ENCODE assay signal across 10 cellular contexts in the genomic region with DNA sequence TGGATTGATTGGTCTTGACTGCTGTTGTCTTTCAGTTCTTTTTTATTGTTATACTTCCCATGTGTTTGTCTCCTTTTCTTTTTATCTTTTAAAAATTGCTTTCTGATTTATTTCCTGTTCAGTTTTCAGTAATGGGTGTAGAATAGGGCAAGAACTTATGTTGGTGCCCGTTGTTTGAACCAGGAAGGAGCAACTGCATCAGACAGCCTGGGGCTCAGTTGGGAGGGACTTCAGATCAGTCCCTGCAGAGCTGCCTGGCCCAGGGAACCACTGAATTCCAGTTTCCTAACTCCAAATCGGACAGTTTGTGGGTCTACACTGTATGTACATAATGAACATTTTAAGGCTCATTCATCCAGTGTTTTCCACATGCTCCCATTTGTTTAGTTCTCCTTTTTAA.
DNase-seq lines count a peak whose midpoint lies in the region; ATAC-seq and TF ChIP-seq lines count a peak whose summit lies in the region.
"Had no signal": no experiment of that assay in that cellular context is flagged by ENCODE, and none has a peak within 500 bp of the region (broad histone marks: within the 10 kb centered on the region; RNA-seq: fewer than 3 reads in every experiment).

No MANE protein-coding gene starts in this region.

- H3K27ac Mint-ChIP-seq in natural killer cell treated with Interleukin-12 subunit alpha and Interleukin-12 subunit beta and Interleukin-15 and Interleukin-18, amount 100 ng/mL, for 72 hours = peak overlapping the region; percentile 78 to 82
- H3K27ac Mint-ChIP-seq in nephron progenitor cell = no peak overlapping the region
- H3K27ac Mint-ChIP-seq: dendritic cell treated with granulocyte-macrophage colony-stimulating factor and Interleukin-4, amounts not matched to agents 40 ng/mL and 50 ng/mL, for 4 days had no signal

- peak overlapping the region; percentile 71 for H3K4me3 Mint-ChIP-seq in natural killer cell treated with Interleukin-12 subunit alpha and Interleukin-12 subunit beta and Interleukin-15 and Interleukin-18, amount 100 ng/mL, for 72 hours
- H3K4me3 Mint-ChIP-seq in nephron progenitor cell = no peak overlapping the region
- H3K4me3 Mint-ChIP-seq: dendritic cell treated with granulocyte-macrophage colony-stimulating factor and Interleukin-4, amounts not matched to agents 40 ng/mL and 50 ng/mL, for 4 days had no signal

- H3K4me1 Mint-ChIP-seq in natural killer cell treated with Interleukin-12 subunit alpha and Interleukin-12 subunit beta and Interleukin-15 and Interleukin-18, amount 100 ng/mL, for 72 hours (ENCODE audit: low read depth in 2 of 2) = peaks cover 65 to 80% of the 10 kb centered on the region in 2 donors
- H3K4me1 Mint-ChIP-seq in nephron progenitor cell = peaks cover 30% of the 10 kb centered on the region

- DNase-seq in SIG-M5 treated with dmso at 0.1 percent for 504 hours (lab: John Stamatoyannopoulos, UW; ENCODE audit: unreplicated experiment) (peak; percentile 42), SIG-M5 (lab: John Stamatoyannopoulos, UW) (no peak), RPMI7951 (ENCODE audit: low read depth) (peak; percentile 58), NCI-H1436 (lab: John Stamatoyannopoulos, UW) (no peak), putamen (ENCODE audit: low spot score) (no peak), nephron progenitor cell (no peak)
- DNase-seq in central memory CD4-positive, alpha-beta T cell = peak; percentile 37
- DNase-seq in natural killer cell treated with Interleukin-12 subunit alpha and Interleukin-12 subunit beta and Interleukin-15 and Interleukin-18, amount 100 ng/mL, for 72 hours (ENCODE audit: low spot score) = no peak
- DNase-seq: NCI-H510A had no signal

- H3K27me3 Mint-ChIP-seq in natural killer cell treated with Interleukin-12 subunit alpha and Interleukin-12 subunit beta and Interleukin-15 and Interleukin-18, amount 100 ng/mL, for 72 hours = no peaks in the 10 kb centered on the region
- H3K27me3 Mint-ChIP-seq in nephron progenitor cell (ENCODE audit: low read depth, poor library complexity) = no peaks in the 10 kb centered on the region
- H3K27me3 Mint-ChIP-seq: dendritic cell treated with granulocyte-macrophage colony-stimulating factor and Interleukin-4, amounts not matched to agents 40 ng/mL and 50 ng/mL, for 4 days had no signal

- H3K9me3 Mint-ChIP-seq in natural killer cell treated with Interleukin-12 subunit alpha and Interleukin-12 subunit beta and Interleukin-15 and Interleukin-18, amount 100 ng/mL, for 72 hours = no peaks in the 10 kb centered on the region
- no peaks in the 10 kb centered on the region for H3K9me3 Mint-ChIP-seq in nephron progenitor cell
- H3K9me3 Mint-ChIP-seq: dendritic cell treated with granulocyte-macrophage colony-stimulating factor and Interleukin-4, amounts not matched to agents 40 ng/mL and 50 ng/mL, for 4 days had no signal

- no peak for TF ChIP-seq CTCF in nephron progenitor cell (IDR thresholded peaks at IDR 0.05)

- no peaks in the 10 kb centered on the region for H3K36me3 Mint-ChIP-seq in natural killer cell treated with Interleukin-12 subunit alpha and Interleukin-12 subunit beta and Interleukin-15 and Interleukin-18, amount 100 ng/mL, for 72 hours
- no peaks in the 10 kb centered on the region for H3K36me3 Mint-ChIP-seq in nephron progenitor cell (ENCODE audit: low read depth)

- no peak for ATAC-seq in natural killer cell treated with Interleukin-12 subunit alpha and Interleukin-12 subunit beta and Interleukin-15 and Interleukin-18, amount 100 ng/mL, for 72 hours

Comparison
In these comparisons a context has a peak if more than half of its experiments do, and no peak if none do; other contexts are left out.
1. DNase-seq: peak in SIG-M5 treated with dmso at 0.1 percent for 504 hours (single experiment), RPMI7951 (single experiment) and central memory CD4-positive, alpha-beta T cell (single experiment); none in SIG-M5 (single experiment), natural killer cell treated with Interleukin-12 subunit alpha and Interleukin-12 subunit beta and Interleukin-15 and Interleukin-18, amount 100 ng/mL, for 72 hours (single experiment), NCI-H1436 (single experiment), putamen (single experiment) and nephron progenitor cell (single experiment).